Comparison of ENCODE assay signal across 1 cellular context in genomic region chr2:207163053-207163814, GRCh38.
TF ChIP-seq lines count a peak whose summit lies in the region.

No MANE protein-coding gene starts in this region.

TF ChIP-seq in HCT116, 20 proteins besides CTCF, POLR2A, EP300 and RAD21 (continued from another document):
- TF ChIP-seq REST (IDR thresholded peaks at IDR 0.05; ENCODE audit: low read depth), result no peak
- TF ChIP-seq ELF1 (IDR thresholded peaks at IDR 0.05; ENCODE audit: borderline replicate concordance, low read depth), result no peak
- peak; percentile 85 for TF ChIP-seq FOSL1 (IDR thresholded peaks at IDR 0.05; ENCODE audit: low read depth)
- TF ChIP-seq MAX (IDR thresholded peaks at IDR 0.05), result peak; percentile 16; the same call in 1 of the 2 replicates
- TF ChIP-seq SP1 (IDR thresholded peaks at IDR 0.05; ENCODE audit: low read depth), result peak; percentile 83
- TF ChIP-seq CBX3 (IDR thresholded peaks at IDR 0.05; ENCODE audit: low read depth), result peak; percentile 75; the same call in 1 of the 2 replicates
- no peak for TF ChIP-seq YY1 (IDR thresholded peaks at IDR 0.05; ENCODE audit: extremely low read depth, insufficient replicate concordance, low read depth, low read length)
- no peak for TF ChIP-seq CEBPB (IDR thresholded peaks at IDR 0.05; ENCODE audit: low read depth)
- TF ChIP-seq SRF (IDR thresholded peaks at IDR 0.05; ENCODE audit: low read depth), result peak; percentile 73
- peak; percentile 22; the same call in 1 of the 2 replicates for TF ChIP-seq POLR2AphosphoS5 (IDR thresholded peaks at IDR 0.05; ENCODE audit: low read depth, low read length)
TF ChIP-seq in HCT116: peak in this region for 7.
